In the genomic region with DNA sequence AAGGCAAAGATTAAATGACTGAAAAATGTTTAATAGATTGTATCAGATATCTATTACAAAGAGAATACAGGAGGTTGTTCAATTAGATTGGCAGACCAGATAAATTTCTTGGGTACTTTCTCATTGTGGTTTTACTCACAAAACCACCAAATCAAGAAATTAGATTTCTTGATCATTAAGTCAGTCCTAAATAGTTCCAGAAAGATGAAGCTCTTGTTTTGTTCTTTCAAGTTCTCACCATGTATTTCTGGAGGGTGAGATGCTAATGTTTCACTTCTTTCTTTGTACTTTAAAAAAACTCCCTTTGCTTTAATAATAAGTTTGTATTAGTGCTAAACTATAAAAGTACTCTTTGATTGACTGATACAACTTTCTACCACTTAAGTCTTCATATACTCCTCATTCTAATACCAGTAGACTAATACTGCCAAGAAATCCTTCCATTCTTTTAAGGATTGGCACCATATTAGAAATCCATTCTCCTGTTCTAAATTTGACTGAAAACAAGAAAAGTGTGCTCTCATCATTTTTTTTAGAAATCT, we compare ENCODE assay signal across 18 cellular contexts.
DNase-seq lines count a peak whose midpoint lies in the region; ATAC-seq, FAIRE-seq and TF ChIP-seq lines count a peak whose summit lies in the region.
"Had no signal": no experiment of that assay in that cellular context is flagged by ENCODE, and none has a peak within 500 bp of the region (broad histone marks: within the 10 kb centered on the region; RNA-seq: fewer than 3 reads in every experiment).

No MANE protein-coding gene starts in this region.

- H3K4me3 ChIP-seq in HepG2 (replicated peaks in 1 of 3; ENCODE audit: insufficient read depth in 1 of 3, low read depth in 2 of 3, low read length in 3 of 3) (no peak overlapping the region), right lobe of liver (no peak overlapping the region), OCI-LY3 (ENCODE audit: low read length) (peak overlapping the region; percentile 18; the same call in 1 of the 2 replicates), stomach (no peak overlapping the region)
- H3K4me3 ChIP-seq: BLaER1 had no signal

- no peaks in the 10 kb centered on the region for H3K36me3 Mint-ChIP-seq in stimulated activated naive B cell treated with anti-CD40 and anti-IgM and Interleukin-4, amounts not matched to agents 10 μg/mL and 1 μg/mL and 100 μg/mL, for 72 hours
- H3K36me3 Mint-ChIP-seq: CD14-positive monocyte; CD4-positive, alpha-beta memory T cell had no signal

- H3K27me3 ChIP-seq in HepG2 (ENCODE audit: control insufficient read depth in 1 of 2, insufficient read depth in 2 of 2, low read length in 2 of 2) (no peaks in the 10 kb centered on the region), right lobe of liver (no peaks in the 10 kb centered on the region), OCI-LY3 (ENCODE audit: low read depth, low read length) (no peaks in the 10 kb centered on the region), stomach (no peaks in the 10 kb centered on the region)
- H3K27me3 ChIP-seq: BLaER1 had no signal

- H3K4me2 ChIP-seq in HepG2 (ENCODE audit: low read depth, low read length) (0 out of 2 replicates have a peak overlapping the region, but pooled peaks have one; percentile 20), OCI-LY3 (ENCODE audit: low read length) (peak overlapping the region; percentile 58)
- H3K4me2 ChIP-seq: BLaER1 had no signal

- no peak overlapping the region for H3K4me3 Mint-ChIP-seq in stimulated activated naive B cell treated with anti-CD40 and anti-IgM and Interleukin-4, amounts not matched to agents 10 μg/mL and 1 μg/mL and 100 μg/mL, for 72 hours
- H3K4me3 Mint-ChIP-seq: CD14-positive monocyte; CD4-positive, alpha-beta memory T cell; H9 had no signal

- TF ChIP-seq RAD21 in HepG2 (CRISPR knock-in tag; IDR thresholded peaks at IDR 0.05) = no peak

- DNase-seq in HepG2 (ENCODE audit: low spot score) (no peak), right lobe of liver (no peak), kidney tubule cell (ENCODE audit: low spot score) (peak; percentile 9), stomach (no peak)
- DNase-seq in stimulated activated naive B cell treated with anti-CD40 and anti-IgM and Interleukin-4, amounts not matched to agents 10 μg/mL and 1 μg/mL and 100 μg/mL, for 72 hours = no peak
- DNase-seq in activated T-cell treated with anti-CD3 and anti-CD28 coated beads, Interleukin-2, amount 50 U/mL, for 1 hour = no peak
- DNase-seq: 8988T; CD4-positive, alpha-beta memory T cell; DMS153; DMS79; GDM1; H9; KG1 had no signal

- in situ Hi-C loops in HepG2 (cut with HindIII; ENCODE audit: extremely low pct_ligation_motif_present, low pct_unique_long_range_greater_than_20kb) = no loop called here

- H3K9ac ChIP-seq in HepG2 (ENCODE audit: insufficient read depth, low read depth, low read length) (no peak overlapping the region), OCI-LY3 (ENCODE audit: low read length) (no peak overlapping the region)
- H3K9ac ChIP-seq: BLaER1 had no signal

- ATAC-seq in HepG2 (no peak), right lobe of liver (no peak), HG02610 (IDR thresholded peaks at IDR 0.05; ENCODE audit: unreplicated experiment) (no peak)
- ATAC-seq in stimulated activated naive B cell treated with anti-CD40 and anti-IgM and Interleukin-4, amounts not matched to agents 10 μg/mL and 1 μg/mL and 100 μg/mL, for 72 hours (replicated peaks) = peak; percentile 29 to 39

- H3K27me3 Mint-ChIP-seq in stimulated activated naive B cell treated with anti-CD40 and anti-IgM and Interleukin-4, amounts not matched to agents 10 μg/mL and 1 μg/mL and 100 μg/mL, for 72 hours = no peaks in the 10 kb centered on the region
- H3K27me3 Mint-ChIP-seq: CD4-positive, alpha-beta memory T cell had no signal

- intact Hi-C loops in HepG2 (cut with micrococcal nuclease; ENCODE audit: unreplicated experiment) = no loop called here
- intact Hi-C loops in right lobe of liver (cut with DNase I) = no loop called here
- intact Hi-C loops in stomach (cut with DNase I; ENCODE audit: low total_unique reads) = no loop called here

- no peak for TF ChIP-seq CTCF in HepG2 (CRISPR knock-in tag; IDR thresholded peaks at IDR 0.05)
- no peak for TF ChIP-seq CTCF in right lobe of liver (IDR thresholded peaks at IDR 0.05)
- no peak for TF ChIP-seq CTCF in OCI-LY3 (IDR thresholded peaks at IDR 0.05; ENCODE audit: low read depth, low read length)
- TF ChIP-seq CTCF in stomach (IDR thresholded peaks at IDR 0.05) = no peak

- H3K79me2 ChIP-seq in HepG2 (ENCODE audit: insufficient read depth, low read length) (no peaks in the 10 kb centered on the region), OCI-LY3 (ENCODE audit: low read length) (no peaks in the 10 kb centered on the region)

- no peak for FAIRE-seq in HepG2 (lab: Jason Lieb, UNC)
- FAIRE-seq: H1 had no signal

- H3K9me3 Mint-ChIP-seq in stimulated activated naive B cell treated with anti-CD40 and anti-IgM and Interleukin-4, amounts not matched to agents 10 μg/mL and 1 μg/mL and 100 μg/mL, for 72 hours = peaks cover 0 to 2% of the 10 kb centered on the region in 2 donors
- H3K9me3 Mint-ChIP-seq: H9 had no signal

- POLR2A ChIA-PET in HepG2 (lab: Yijun Ruan, JAX) = no interaction called here

- no peak for TF ChIP-seq POLR2A in HepG2 (IDR thresholded peaks at IDR 0.05; ENCODE audit: insufficient read depth in 1 of 2, low read depth in 2 of 2, low read length in 2 of 2)
- TF ChIP-seq POLR2A in right lobe of liver (IDR thresholded peaks at IDR 0.05) = no peak
- no peak for TF ChIP-seq POLR2A in stomach (IDR thresholded peaks at IDR 0.05)

- no peaks in the 10 kb centered on the region for H3K4me1 Mint-ChIP-seq in stimulated activated naive B cell treated with anti-CD40 and anti-IgM and Interleukin-4, amounts not matched to agents 10 μg/mL and 1 μg/mL and 100 μg/mL, for 72 hours
- H3K4me1 Mint-ChIP-seq: CD14-positive monocyte; CD4-positive, alpha-beta memory T cell had no signal

- H3K9me3 ChIP-seq in HepG2 (ENCODE audit: low read length) (no peaks in the 10 kb centered on the region), right lobe of liver (no peaks in the 10 kb centered on the region), OCI-LY3 (ENCODE audit: insufficient read depth, low read length) (no peaks in the 10 kb centered on the region), stomach (no peaks in the 10 kb centered on the region)
- H3K9me3 ChIP-seq: BLaER1 had no signal

- CTCF ChIA-PET in HepG2 (lab: Yijun Ruan, JAX; ENCODE audit: low intra/inter-chr PET ratio, low total read pairs) = no interaction called here

- H3K27ac Mint-ChIP-seq in stimulated activated naive B cell treated with anti-CD40 and anti-IgM and Interleukin-4, amounts not matched to agents 10 μg/mL and 1 μg/mL and 100 μg/mL, for 72 hours = no peak overlapping the region
- H3K27ac Mint-ChIP-seq: CD14-positive monocyte; CD4-positive, alpha-beta memory T cell; H9 had no signal

- no TSS peak for BruUV-seq in HepG2 (replicated peaks; lab: Mats Ljungman, UMichigan)

- 0 out of 5 replicates have a peak, but pooled peaks cover 0 to 6% of the 10 kb centered on the region in 2 experiments for H3K36me3 ChIP-seq in HepG2 (replicated peaks in 1 of 2; ENCODE audit: control insufficient read depth in 1 of 2, insufficient read depth in 2 of 2, low read length in 2 of 2)
- H3K36me3 ChIP-seq in right lobe of liver = no peaks in the 10 kb centered on the region
- H3K36me3 ChIP-seq in OCI-LY3 (replicated peaks; ENCODE audit: low read depth, low read length) = no peaks in the 10 kb centered on the region
- no peaks in the 10 kb centered on the region for H3K36me3 ChIP-seq in stomach
- H3K36me3 ChIP-seq: BLaER1 had no signal

- TF ChIP-seq EP300 in HepG2 (IDR thresholded peaks at IDR 0.05; ENCODE audit: low read depth in 2 of 2, low read length in 2 of 2) (no peak), HepG2 (CRISPR knock-in tag; IDR thresholded peaks at IDR 0.05; ENCODE audit: borderline replicate concordance) (no peak), stomach (IDR thresholded peaks at IDR 0.05) (no peak)

- H3K4me1 ChIP-seq in HepG2 (ENCODE audit: insufficient read depth, low read length) (peaks cover 12% of the 10 kb centered on the region), right lobe of liver (no peaks in the 10 kb centered on the region), OCI-LY3 (ENCODE audit: low read length) (peaks cover 32% of the 10 kb centered on the region), stomach (no peaks in the 10 kb centered on the region)
- H3K4me1 ChIP-seq: BLaER1 had no signal

- H3K27ac ChIP-seq in HepG2 (ENCODE audit: extremely low read length, insufficient read depth, low read length) (no peak overlapping the region), right lobe of liver (no peak overlapping the region), OCI-LY3 (ENCODE audit: low read length) (no peak overlapping the region), stomach (no peak overlapping the region)
- H3K27ac ChIP-seq: BLaER1 had no signal

- H4K20me1 ChIP-seq in HepG2 (ENCODE audit: insufficient read depth, low read length) (no peaks in the 10 kb centered on the region), OCI-LY3 (ENCODE audit: insufficient read depth, low read length) (no peaks in the 10 kb centered on the region)
- H4K20me1 ChIP-seq: BLaER1 had no signal

- H2AFZ ChIP-seq in HepG2 (ENCODE audit: low read length) (no peak overlapping the region), OCI-LY3 (ENCODE audit: low read depth, low read length) (no peak overlapping the region)

TF ChIP-seq in HepG2, 621 proteins besides CTCF, POLR2A, EP300 and RAD21 (continues in another document):
- TF ChIP-seq MAFF (IDR thresholded peaks at IDR 0.05; ENCODE audit: low read depth, low read length) (no peak), FOXJ3 (CRISPR knock-in tag; IDR thresholded peaks at IDR 0.05; ENCODE audit: borderline replicate concordance) (no peak), ZNF552 (CRISPR knock-in tag; IDR thresholded peaks at IDR 0.05; ENCODE audit: borderline replicate concordance) (no peak), KLF6 (CRISPR knock-in tag; IDR thresholded peaks at IDR 0.05) (no peak), ZNF24 (IDR thresholded peaks at IDR 0.05) (no peak)
- TF ChIP-seq, protein P1, sequence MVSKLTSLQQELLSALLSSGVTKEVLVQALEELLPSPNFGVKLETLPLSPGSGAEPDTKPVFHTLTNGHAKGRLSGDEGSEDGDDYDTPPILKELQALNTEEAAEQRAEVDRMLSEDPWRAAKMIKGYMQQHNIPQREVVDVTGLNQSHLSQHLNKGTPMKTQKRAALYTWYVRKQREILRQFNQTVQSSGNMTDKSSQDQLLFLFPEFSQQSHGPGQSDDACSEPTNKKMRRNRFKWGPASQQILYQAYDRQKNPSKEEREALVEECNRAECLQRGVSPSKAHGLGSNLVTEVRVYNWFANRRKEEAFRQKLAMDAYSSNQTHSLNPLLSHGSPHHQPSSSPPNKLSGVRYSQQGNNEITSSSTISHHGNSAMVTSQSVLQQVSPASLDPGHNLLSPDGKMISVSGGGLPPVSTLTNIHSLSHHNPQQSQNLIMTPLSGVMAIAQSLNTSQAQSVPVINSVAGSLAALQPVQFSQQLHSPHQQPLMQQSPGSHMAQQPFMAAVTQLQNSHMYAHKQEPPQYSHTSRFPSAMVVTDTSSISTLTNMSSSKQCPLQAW (CRISPR knock-in tag; IDR thresholded peaks at IDR 0.05) = no peak

Comparison
In these comparisons a context has a peak if more than half of its experiments do, and no peak if none do; other contexts are left out.
1. ATAC-seq: peak in stimulated activated naive B cell treated with anti-CD40 and anti-IgM and Interleukin-4, amounts not matched to agents 10 μg/mL and 1 μg/mL and 100 μg/mL, for 72 hours (2 of 2); none in HepG2 (single experiment), right lobe of liver (0 of 4) and HG02610 (single experiment).